ENCODE assay signal across 9 cellular contexts in the genomic region with DNA sequence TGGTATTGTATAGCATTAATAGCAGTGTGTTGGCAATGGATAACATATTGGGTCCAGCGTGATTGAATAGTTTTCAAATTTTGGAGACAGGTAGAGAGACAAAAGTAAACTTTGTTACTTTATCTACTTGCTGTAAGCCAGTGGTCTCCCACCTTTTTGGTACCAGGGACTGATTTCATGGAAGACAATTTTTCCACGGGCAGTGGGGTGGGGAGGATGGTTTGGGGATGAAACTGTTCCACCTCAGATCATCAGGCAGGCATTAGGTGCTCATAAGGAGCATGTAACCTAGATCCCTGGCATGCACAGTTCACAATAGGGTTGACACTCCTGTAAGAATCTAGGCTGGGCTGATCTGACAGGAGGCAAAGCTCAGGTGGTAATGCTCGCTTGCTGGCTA. TPM values are rescaled to one million over a fixed set of nuclear protein-coding genes. Genes with fewer than 3 reads are reported as not detected.
"Had no signal": no experiment of that assay in that cellular context is flagged by ENCODE, and none has a peak within 500 bp of the region (broad histone marks: within the 10 kb centered on the region; RNA-seq: fewer than 3 reads in every experiment).

No MANE protein-coding gene starts in this region.

- H3K27ac ChIP-seq: GM23248 had no signal

- H3K4me1 ChIP-seq: HAP-1 had no signal

- H3K9me3 ChIP-seq: HAP-1 had no signal

- H3K36me3 ChIP-seq: HAP-1 had no signal

- DNase-seq: GM23248, GOT3, H7, H9, HCEC 1CT, HFFc6 had no signal

- H3K4me3 ChIP-seq: GM23248, GM23338, HAP-1 had no signal

RNA-seq across cellular contexts. Expression of gene PROKR2, which starts 14.6 kb away (rescaled TPM):
- total RNA-seq: GM23248, H4, HFFc6 had no signal
